Comparison of ENCODE assay signal across 13 cellular contexts in the genomic region with DNA sequence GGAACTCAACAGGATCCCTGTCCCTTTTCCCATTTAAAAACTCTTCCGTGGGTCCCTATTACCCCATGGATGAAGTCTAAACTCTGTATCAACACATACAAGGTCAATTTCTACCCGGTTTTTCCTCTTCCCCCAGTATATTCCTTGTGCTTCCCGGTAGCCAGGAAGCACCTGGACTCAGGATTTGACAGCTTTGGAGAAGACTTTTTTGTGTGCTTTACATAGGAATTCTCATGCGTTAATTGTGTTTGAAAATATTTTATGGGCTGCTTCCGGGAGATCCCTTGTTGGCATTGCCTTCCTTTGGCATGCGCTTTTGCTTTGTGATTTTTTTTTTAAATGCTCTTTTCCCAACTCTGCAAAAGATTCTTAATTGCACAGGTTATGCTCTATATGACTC. TPM values are rescaled to one million over a fixed set of nuclear protein-coding genes. Genes with fewer than 3 reads are reported as not detected.
A peak's percentile ranks its signal among the peaks of the same experiment; 100 is the strongest.
DNase-seq lines count a peak whose midpoint lies in the region; ATAC-seq and TF ChIP-seq lines count a peak whose summit lies in the region.
"Had no signal": no experiment of that assay in that cellular context is flagged by ENCODE, and none has a peak within 500 bp of the region (broad histone marks: within the 10 kb centered on the region; RNA-seq: fewer than 3 reads in every experiment).

No MANE protein-coding gene starts in this region.

- peak overlapping the region; percentile 57; the same call in 1 of the 2 replicates for H3K4me3 ChIP-seq in iPS-20b (ENCODE audit: low read length)
- H3K4me3 ChIP-seq in smooth muscle cell = no peak overlapping the region
- no peak overlapping the region for H3K4me3 ChIP-seq in WERI-Rb-1 (ENCODE audit: low read depth, low read length)
- H3K4me3 ChIP-seq: right lobe of liver had no signal

- H3K4me1 ChIP-seq in iPS-20b (ENCODE audit: insufficient read depth, low read length) = peaks cover 37% of the 10 kb centered on the region
- H3K4me1 ChIP-seq in smooth muscle cell (ENCODE audit: low read depth) = no peaks in the 10 kb centered on the region
- H3K4me1 ChIP-seq: right lobe of liver had no signal

- H3K9me3 Mint-ChIP-seq in activated CD4-positive, alpha-beta T cell treated with anti-CD3 and anti-CD28 coated beads for 36 hours (ENCODE audit: low read depth) = no peaks in the 10 kb centered on the region
- H3K9me3 Mint-ChIP-seq: immature natural killer cell; T-helper 2 cell treated with Interferon-gamma antibody and Interleukin-4, amounts not matched to agents 5 μg/mL and 100 μg/mL, for 36 hours had no signal

- no peak for ATAC-seq in activated CD4-positive, alpha-beta T cell treated with anti-CD3 and anti-CD28 coated beads for 36 hours

- peaks cover 57% of the 10 kb centered on the region for H3K79me2 ChIP-seq in smooth muscle cell (ENCODE audit: low read depth)

- H3K27me3 Mint-ChIP-seq in activated CD4-positive, alpha-beta T cell treated with anti-CD3 and anti-CD28 coated beads for 36 hours = no peaks in the 10 kb centered on the region

- 53% methylated on average over 6 of the region's 6 CpGs for WGBS in smooth muscle cell (ENCODE audit: low lambda C conversion rate)

- H3K4me1 Mint-ChIP-seq in activated CD4-positive, alpha-beta T cell treated with anti-CD3 and anti-CD28 coated beads for 36 hours = peaks cover 52% of the 10 kb centered on the region

- POLR2A ChIA-PET in activated CD4-positive, alpha-beta T cell treated with anti-CD3 and anti-CD28 coated beads for 36 hours (lab: Charles Lee) = no interaction called here

- H3K36me3 ChIP-seq in iPS-20b (ENCODE audit: insufficient read depth, low read depth, low read length) (0 out of 2 replicates have a peak, but pooled peaks cover 4% of the 10 kb centered on the region), smooth muscle cell (ENCODE audit: low read depth) (no peaks in the 10 kb centered on the region), WERI-Rb-1 (peaks cover 4% of the 10 kb centered on the region)
- H3K36me3 ChIP-seq: right lobe of liver had no signal

- TF ChIP-seq CTCF in VCaP (conservative IDR thresholded peaks at IDR 0.05) = no peak
- TF ChIP-seq CTCF in smooth muscle cell (IDR thresholded peaks at IDR 0.05; ENCODE audit: borderline replicate concordance, insufficient read depth, poor library complexity, severe bottlenecking) = no peak
- no peak for TF ChIP-seq CTCF in WERI-Rb-1 (IDR thresholded peaks at IDR 0.05; ENCODE audit: low read depth, low read length)
- no peak for TF ChIP-seq CTCF in GM13977 (IDR thresholded peaks at IDR 0.05; ENCODE audit: extremely low read depth, insufficient read depth, missing control alignments)

- intact Hi-C loops in activated CD4-positive, alpha-beta T cell treated with anti-CD3 and anti-CD28 coated beads for 36 hours (cut with DNase I, micrococcal nuclease) = loop anchor here (10.0 kb wide), 2 partner anchors 1423 to 1683 kb away; a partner anchor contains a TSS

- no peaks in the 10 kb centered on the region for H3F3A ChIP-seq in smooth muscle cell (ENCODE audit: low read depth)

- no peak for DNase-seq in activated CD4-positive, alpha-beta T cell treated with anti-CD3 and anti-CD28 coated beads for 36 hours
- DNase-seq in activated CD4-positive, alpha-beta T cell treated with anti-CD3 and anti-CD28 coated beads, Interleukin-2, amount 50 U/mL, for 1 hour = no peak
- no peak for DNase-seq in smooth muscle cell (lab: John Stamatoyannopoulos, UW; ENCODE audit: unreplicated experiment)
- no peak for DNase-seq in NCI-H1048 (lab: John Stamatoyannopoulos, UW)
- no peak for DNase-seq in WERI-Rb-1
- no peak for DNase-seq in GM13977 (ENCODE audit: low spot score)
- DNase-seq: immature natural killer cell, NCI-H1436 treated with DMSO at 0.1 percent for 48 hours, NCI-H510A, right lobe of liver had no signal

- in situ Hi-C loops in GM13977 (cut with MboI; ENCODE audit: low pct_unique_long_range_greater_than_20kb, low sequenced_read_pairs, unreplicated experiment) = no loop called here

- no peak overlapping the region for H2AFZ ChIP-seq in smooth muscle cell (ENCODE audit: low read depth)

- H3K27ac ChIP-seq in VCaP (peak overlapping the region; percentile 56), iPS-20b (ENCODE audit: low read length) (no peak overlapping the region), smooth muscle cell (ENCODE audit: low read depth) (peak overlapping the region; percentile 55), WERI-Rb-1 (no peak overlapping the region)
- H3K27ac ChIP-seq: right lobe of liver had no signal

- H3K36me3 Mint-ChIP-seq in activated CD4-positive, alpha-beta T cell treated with anti-CD3 and anti-CD28 coated beads for 36 hours (ENCODE audit: low read depth) = peaks cover 17% of the 10 kb centered on the region
- H3K36me3 Mint-ChIP-seq: immature natural killer cell had no signal

- H3K9ac ChIP-seq in iPS-20b (ENCODE audit: low read depth, low read length) (peak overlapping the region; percentile 34; the same call in 1 of the 2 replicates), smooth muscle cell (ENCODE audit: low read depth) (no peak overlapping the region)

- H3K27ac Mint-ChIP-seq in activated CD4-positive, alpha-beta T cell treated with anti-CD3 and anti-CD28 coated beads for 36 hours = peak overlapping the region; percentile 47

- H3K9me3 ChIP-seq in iPS-20b (ENCODE audit: insufficient read depth, low read depth, low read length) = no peaks in the 10 kb centered on the region
- no peaks in the 10 kb centered on the region for H3K9me3 ChIP-seq in smooth muscle cell (replicated peaks; ENCODE audit: low read depth)
- no peaks in the 10 kb centered on the region for H3K9me3 ChIP-seq in WERI-Rb-1 (ENCODE audit: severe bottlenecking)
- H3K9me3 ChIP-seq: right lobe of liver had no signal

- H3K4me3 Mint-ChIP-seq in activated CD4-positive, alpha-beta T cell treated with anti-CD3 and anti-CD28 coated beads for 36 hours = no peak overlapping the region
- H3K4me3 Mint-ChIP-seq: T-helper 2 cell treated with Interferon-gamma antibody and Interleukin-4, amounts not matched to agents 5 μg/mL and 100 μg/mL, for 36 hours had no signal

- H4K20me1 ChIP-seq in smooth muscle cell (ENCODE audit: low read depth) = peaks cover 59% of the 10 kb centered on the region

- peak overlapping the region; percentile 60 for H3K4me2 ChIP-seq in smooth muscle cell

- H3K27me3 ChIP-seq in iPS-20b (ENCODE audit: insufficient read depth, low read length) (no peaks in the 10 kb centered on the region), smooth muscle cell (ENCODE audit: low read depth) (no peaks in the 10 kb centered on the region), WERI-Rb-1 (ENCODE audit: insufficient read depth, low read depth, severe bottlenecking) (peaks cover 3% of the 10 kb centered on the region)
- H3K27me3 ChIP-seq: right lobe of liver had no signal

- CTCF ChIA-PET in activated CD4-positive, alpha-beta T cell treated with anti-CD3 and anti-CD28 coated beads for 36 hours (lab: Charles Lee) = interaction anchor here (1.5 kb wide), 1 partner anchor 27 kb away, joined by 5 read pairs; no protein-coding TSS in a partner anchor

RNA-seq across cellular contexts. Expression of a gene that starts 7.2 kb away (rescaled TPM):
- 100 to 1,000 TPM; 100 to 124 TPM for total RNA-seq in activated CD4-positive, alpha-beta T cell treated with anti-CD3 and anti-CD28 coated beads for 36 hours
- total RNA-seq in smooth muscle cell = 43.8 and 46.7 TPM in 2 replicates
- 37.2 and 54.7 TPM in 2 replicates for polyA plus RNA-seq in smooth muscle cell

Comparison
In these comparisons a context has a peak if more than half of its experiments do, and no peak if none do; other contexts are left out.
1. H3K27ac ChIP-seq: peak in VCaP (single experiment) and smooth muscle cell (single experiment); none in iPS-20b (single experiment) and WERI-Rb-1 (single experiment).